ENCODE assay signal across 10 cellular contexts in the genomic region with DNA sequence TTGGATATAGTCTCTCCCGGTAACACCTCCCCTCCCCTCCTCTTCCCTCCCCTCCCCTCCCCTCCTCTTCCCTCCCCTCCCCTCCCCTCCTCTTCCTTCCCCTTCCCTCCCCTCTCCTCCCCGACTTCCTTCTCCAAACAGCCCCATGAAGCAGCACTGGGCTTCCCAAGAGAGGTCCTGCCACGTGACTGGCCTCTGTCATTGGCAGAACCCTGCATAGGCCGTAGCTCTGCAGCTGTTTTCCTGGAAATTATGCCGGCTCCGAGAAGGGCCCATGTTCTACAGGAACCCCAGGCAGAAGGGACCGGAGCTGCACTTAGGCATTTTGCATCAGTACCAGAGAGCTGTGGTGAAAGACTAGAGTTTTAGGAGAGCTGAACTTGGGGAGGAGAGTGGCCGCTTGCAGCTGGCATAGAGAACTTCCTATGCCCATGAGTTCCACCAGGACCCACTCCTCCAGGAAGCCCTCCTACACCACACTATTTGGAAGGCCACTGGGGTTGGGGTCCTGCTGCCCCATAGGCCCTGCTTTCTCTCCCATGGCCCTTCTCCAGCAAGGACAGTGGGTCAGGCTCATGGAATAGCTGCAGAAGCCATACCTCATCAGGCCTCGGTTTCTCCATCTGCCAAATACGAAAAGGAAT. TPM values are rescaled to one million over a fixed set of nuclear protein-coding genes. Genes with fewer than 3 reads are reported as not detected.
DNase-seq lines count a peak whose midpoint lies in the region; ATAC-seq and TF ChIP-seq lines count a peak whose summit lies in the region.
"Had no signal": no experiment of that assay in that cellular context is flagged by ENCODE, and none has a peak within 500 bp of the region (broad histone marks: within the 10 kb centered on the region; RNA-seq: fewer than 3 reads in every experiment).

No MANE protein-coding gene starts in this region.

- WGBS in endodermal cell (ENCODE audit: insufficient coverage in 1 of 2, insufficient read length in 1 of 2), 2 experiments: 78 to 79% methylated on average over 5 to 9 of the region's 10 CpGs

- no peaks in the 10 kb centered on the region for H3K36me3 Mint-ChIP-seq in endodermal cell (ENCODE audit: low read depth)
- H3K36me3 Mint-ChIP-seq in chondrocyte (ENCODE audit: low read depth): no peaks in the 10 kb centered on the region
- H3K36me3 Mint-ChIP-seq: immature natural killer cell had no signal

- H3K9ac ChIP-seq in endodermal cell (ENCODE audit: extremely low read depth, low read length, poor library complexity, severe bottlenecking): no peak overlapping the region

- DNase-seq in NCI-H1092 (lab: John Stamatoyannopoulos, UW) (peak; percentile 18), NCI-H1092 treated with DMSO at 0.1 percent for 48 hours (lab: John Stamatoyannopoulos, UW) (no peak), endodermal cell (peak; percentile 62), medulla oblongata (ENCODE audit: extremely low spot score) (peak; percentile 69), tibial artery (peak; percentile 84 to 87), chondrocyte (ENCODE audit: low spot score) (no peak)
- DNase-seq: immature natural killer cell had no signal

- TF ChIP-seq CTCF in endodermal cell (conservative IDR thresholded peaks at IDR 0.05) (no peak), tibial artery (IDR thresholded peaks at IDR 0.05) (no peak), chondrocyte (IDR thresholded peaks at IDR 0.05) (no peak)

- H3K27me3 Mint-ChIP-seq in endodermal cell (ENCODE audit: insufficient read depth) (peaks cover 7% of the 10 kb centered on the region), chondrocyte (ENCODE audit: low read depth) (no peaks in the 10 kb centered on the region)

- peaks cover 6% of the 10 kb centered on the region for H3K4me1 Mint-ChIP-seq in endodermal cell
- H3K4me1 Mint-ChIP-seq in chondrocyte (ENCODE audit: low read depth): peaks cover 17% of the 10 kb centered on the region

- H3K9me3 ChIP-seq in endodermal cell (ENCODE audit: control insufficient read depth, low read length): no peaks in the 10 kb centered on the region
- H3K9me3 ChIP-seq in tibial artery: no peaks in the 10 kb centered on the region

- H3K4me1 ChIP-seq in endodermal cell (ENCODE audit: control insufficient read depth, insufficient read depth, low read length): no peaks in the 10 kb centered on the region
- peaks cover 0 to 38% (median 23%) of the 10 kb centered on the region in 4 donors for H3K4me1 ChIP-seq in tibial artery

- no peaks in the 10 kb centered on the region for H3K36me3 ChIP-seq in endodermal cell (ENCODE audit: control insufficient read depth, insufficient read depth, low read length)
- no peaks in the 10 kb centered on the region for H3K36me3 ChIP-seq in tibial artery

- intact Hi-C loops in tibial artery (cut with DNase I; ENCODE audit: low total_unique reads): no loop called here

- H3K4me3 ChIP-seq in endodermal cell (ENCODE audit: low read length): no peak overlapping the region
- H3K4me3 ChIP-seq in tibial artery: no peak overlapping the region

- H3K27me3 ChIP-seq in endodermal cell (ENCODE audit: control insufficient read depth, insufficient read depth, low read length, poor library complexity, severe bottlenecking) (no peaks in the 10 kb centered on the region), tibial artery (peaks cover 0 to 30% of the 10 kb centered on the region in 2 donors)

- H3K27ac ChIP-seq in endodermal cell (ENCODE audit: low read depth, low read length) (no peak overlapping the region), tibial artery (peak overlapping the region in 1 of 2 donors; percentile 30)

- H3K4me3 Mint-ChIP-seq in endodermal cell: no peak overlapping the region
- H3K4me3 Mint-ChIP-seq in chondrocyte (ENCODE audit: unreplicated experiment): no peak overlapping the region
- H3K4me3 Mint-ChIP-seq: immature natural killer cell had no signal

- no peak overlapping the region for H3K27ac Mint-ChIP-seq in endodermal cell
- H3K27ac Mint-ChIP-seq in chondrocyte (ENCODE audit: unreplicated experiment): no peak overlapping the region
- H3K27ac Mint-ChIP-seq: immature natural killer cell had no signal

- ATAC-seq in GM18498 (IDR thresholded peaks at IDR 0.05; ENCODE audit: unreplicated experiment) (no peak), HG02623 (IDR thresholded peaks at IDR 0.05; ENCODE audit: unreplicated experiment) (no peak)

- no peaks in the 10 kb centered on the region for H3K9me3 Mint-ChIP-seq in endodermal cell
- no peaks in the 10 kb centered on the region for H3K9me3 Mint-ChIP-seq in chondrocyte (ENCODE audit: low read depth)
- H3K9me3 Mint-ChIP-seq: immature natural killer cell had no signal

RNA-seq across cellular contexts. Expression of gene TNFAIP2, which starts 5.1 kb away (rescaled TPM):
- total RNA-seq in endodermal cell: 10 to 100 TPM; 16.8 to 19.4 TPM
- polyA plus RNA-seq in endodermal cell (2013, experiment 1 of 2): 57.6 TPM
- polyA plus RNA-seq in endodermal cell (2013, experiment 2 of 2): 59.4 TPM
- total RNA-seq in chondrocyte: 1.9 to 16.7 TPM (median 13.3 TPM) in 3 replicates

RNA-seq across cellular contexts. Expression of gene EXOC3L4, which starts 23.6 kb away (rescaled TPM):
- total RNA-seq in endodermal cell (1 to 10 TPM; 2.5 to 3.6 TPM), chondrocyte (not detected in 3 replicates)
- 0.21 TPM for polyA plus RNA-seq in endodermal cell (2013, experiment 1 of 2)
- polyA plus RNA-seq in endodermal cell (2013, experiment 2 of 2): not detected
- total RNA-seq: A673 had no signal
- polyA plus RNA-seq: immature natural killer cell had no signal

RNA-seq across cellular contexts. Expression of gene LBHD2, which starts 34.1 kb away (rescaled TPM):
- total RNA-seq in endodermal cell: not detected
- polyA plus RNA-seq in endodermal cell (2013, experiment 1 of 2): not detected
- not detected for polyA plus RNA-seq in endodermal cell (2013, experiment 2 of 2)
- not detected in 3 replicates for total RNA-seq in chondrocyte
- polyA plus RNA-seq: immature natural killer cell had no signal

Comparison
In these comparisons a context has a peak if more than half of its experiments do, and no peak if none do; other contexts are left out.
1. DNase-seq: peak in NCI-H1092 (single experiment), endodermal cell (single experiment), medulla oblongata (single experiment) and tibial artery (2 of 2); none in NCI-H1092 treated with DMSO at 0.1 percent for 48 hours (single experiment) and chondrocyte (single experiment).